ENCODE assay signal across 9 cellular contexts in genomic region chr1:26378088-26378878, GRCh38. TPM values are rescaled to one million over a fixed set of nuclear protein-coding genes. Genes with fewer than 3 reads are reported as not detected.
DNase-seq lines count a peak whose midpoint lies in the region; ATAC-seq and TF ChIP-seq lines count a peak whose summit lies in the region.
"Had no signal": no experiment of that assay in that cellular context is flagged by ENCODE, and none has a peak within 500 bp of the region (broad histone marks: within the 10 kb centered on the region; RNA-seq: fewer than 3 reads in every experiment).

No MANE protein-coding gene starts in this region.

- DNase-seq in GM13977 (ENCODE audit: low spot score) (peak; percentile 79), T follicular helper cell (ENCODE audit: low read depth) (peak; percentile 55), lung (ENCODE audit: low spot score) (peak; percentile 30), NCI-H510A treated with DMSO at 0.1 percent for 48 hours (lab: John Stamatoyannopoulos, UW) (no peak)
- peak; percentile 81 for DNase-seq in activated naive CD8-positive, alpha-beta T cell treated with anti-CD3 and anti-CD28 coated beads, Interleukin-2, amount 10 ng/mL, durations not matched to agents 7 days and 5 days
- peak; percentile 30 for DNase-seq in stimulated activated naive B cell treated with anti-CD40 and anti-IgM and Interleukin-4, amounts not matched to agents 10 μg/mL and 1 μg/mL and 100 μg/mL, for 72 hours

- POLR2A ChIA-PET in activated naive CD8-positive, alpha-beta T cell treated with anti-CD3 and anti-CD28 coated beads, Interleukin-2, amount 10 ng/mL, durations not matched to agents 7 days and 5 days (lab: Charles Lee) = interaction anchor here (0.6 to 3.4 kb wide), 22 partner anchors 8 to 829 kb away, joined by 3 to 36 read pairs (median 6); partner anchors contain the start of genes CD52, SH3BGRL3 and UBXN11

- H3K36me3 ChIP-seq in lung (ENCODE audit: control insufficient read depth in 2 of 2, insufficient read depth in 2 of 2, low read length in 2 of 2) = no peaks in the 10 kb centered on the region

- TF ChIP-seq CTCF in GM13977 (IDR thresholded peaks at IDR 0.05; ENCODE audit: extremely low read depth, insufficient read depth, missing control alignments) (no peak), lung (IDR thresholded peaks at IDR 0.05; ENCODE audit: control extremely low read depth, extremely low read depth) (no peak)

- no peaks in the 10 kb centered on the region for H3K27me3 Mint-ChIP-seq in activated naive CD8-positive, alpha-beta T cell treated with anti-CD3 and anti-CD28 coated beads, Interleukin-2, amount 10 ng/mL, durations not matched to agents 7 days and 5 days
- peaks cover 3 to 16% of the 10 kb centered on the region in 2 donors for H3K27me3 Mint-ChIP-seq in stimulated activated naive B cell treated with anti-CD40 and anti-IgM and Interleukin-4, amounts not matched to agents 10 μg/mL and 1 μg/mL and 100 μg/mL, for 72 hours

- H3K27ac Mint-ChIP-seq in activated naive CD8-positive, alpha-beta T cell treated with anti-CD3 and anti-CD28 coated beads, Interleukin-2, amount 10 ng/mL, durations not matched to agents 7 days and 5 days = peak overlapping the region; percentile 87
- H3K27ac Mint-ChIP-seq in stimulated activated naive B cell treated with anti-CD40 and anti-IgM and Interleukin-4, amounts not matched to agents 10 μg/mL and 1 μg/mL and 100 μg/mL, for 72 hours = no peak overlapping the region

- WGBS in lung, 2 donors = 23 to 31% methylated on average over 5 of the region's 5 CpGs

- peak overlapping the region; percentile 62 for H3K4me3 Mint-ChIP-seq in activated naive CD8-positive, alpha-beta T cell treated with anti-CD3 and anti-CD28 coated beads, Interleukin-2, amount 10 ng/mL, durations not matched to agents 7 days and 5 days
- peak overlapping the region in 1 of 2 donors; percentile 44 for H3K4me3 Mint-ChIP-seq in stimulated activated naive B cell treated with anti-CD40 and anti-IgM and Interleukin-4, amounts not matched to agents 10 μg/mL and 1 μg/mL and 100 μg/mL, for 72 hours

- peak; percentile 76 for ATAC-seq in HG03103 (IDR thresholded peaks at IDR 0.05; ENCODE audit: low read depth, unreplicated experiment)
- peak; percentile 97 for ATAC-seq in activated naive CD8-positive, alpha-beta T cell treated with anti-CD3 and anti-CD28 coated beads, Interleukin-2, amount 10 ng/mL, durations not matched to agents 7 days and 5 days (ENCODE audit: low read depth)
- peak; percentile 69 for ATAC-seq in lung (ENCODE audit: insufficient read depth, low FRiP score)
- peak; percentile 92 to 95 for ATAC-seq in stimulated activated naive B cell treated with anti-CD40 and anti-IgM and Interleukin-4, amounts not matched to agents 10 μg/mL and 1 μg/mL and 100 μg/mL, for 72 hours (replicated peaks)
- no peak for ATAC-seq in GM19467 (IDR thresholded peaks at IDR 0.05; ENCODE audit: unreplicated experiment)

- H3K36me3 Mint-ChIP-seq in activated naive CD8-positive, alpha-beta T cell treated with anti-CD3 and anti-CD28 coated beads, Interleukin-2, amount 10 ng/mL, durations not matched to agents 7 days and 5 days = no peaks in the 10 kb centered on the region
- no peaks in the 10 kb centered on the region for H3K36me3 Mint-ChIP-seq in stimulated activated naive B cell treated with anti-CD40 and anti-IgM and Interleukin-4, amounts not matched to agents 10 μg/mL and 1 μg/mL and 100 μg/mL, for 72 hours

- in situ Hi-C loops in GM13977 (cut with MboI; ENCODE audit: low pct_unique_long_range_greater_than_20kb, low sequenced_read_pairs, unreplicated experiment) = no loop called here

- no peaks in the 10 kb centered on the region for H3K9me3 Mint-ChIP-seq in activated naive CD8-positive, alpha-beta T cell treated with anti-CD3 and anti-CD28 coated beads, Interleukin-2, amount 10 ng/mL, durations not matched to agents 7 days and 5 days
- no peaks in the 10 kb centered on the region for H3K9me3 Mint-ChIP-seq in stimulated activated naive B cell treated with anti-CD40 and anti-IgM and Interleukin-4, amounts not matched to agents 10 μg/mL and 1 μg/mL and 100 μg/mL, for 72 hours

- H3K4me1 Mint-ChIP-seq in activated naive CD8-positive, alpha-beta T cell treated with anti-CD3 and anti-CD28 coated beads, Interleukin-2, amount 10 ng/mL, durations not matched to agents 7 days and 5 days = peaks cover 61% of the 10 kb centered on the region
- H3K4me1 Mint-ChIP-seq in stimulated activated naive B cell treated with anti-CD40 and anti-IgM and Interleukin-4, amounts not matched to agents 10 μg/mL and 1 μg/mL and 100 μg/mL, for 72 hours = peaks cover 20 to 40% of the 10 kb centered on the region in 2 donors

- H3K27me3 ChIP-seq in lung (ENCODE audit: control insufficient read depth, insufficient read depth) = no peaks in the 10 kb centered on the region

- H3K4me1 ChIP-seq in lung (ENCODE audit: control insufficient read depth in 2 of 2, insufficient read depth in 2 of 2, low read length in 2 of 2) = no peaks in the 10 kb centered on the region

- no peak overlapping the region for H3K4me3 ChIP-seq in lung

- H3K9me3 ChIP-seq in lung (ENCODE audit: control insufficient read depth in 2 of 2, insufficient read depth in 1 of 2, low read length in 1 of 2) = no peaks in the 10 kb centered on the region

- H3K27ac ChIP-seq in lung (ENCODE audit: low read depth in 1 of 2, low read length in 1 of 2) = no peak overlapping the region
- H3K27ac ChIP-seq: VCaP had no signal

RNA-seq across cellular contexts. Expression of gene ZNF683, which starts 5.7 kb away (rescaled TPM):
- 1 to 10 TPM; 9.3 to 9.9 TPM for total RNA-seq in activated naive CD8-positive, alpha-beta T cell treated with anti-CD3 and anti-CD28 coated beads, Interleukin-2, amount 10 ng/mL, durations not matched to agents 7 days and 5 days
- under 1 TPM in 1 of 2 donors, not detected in 1; 0.40 TPM for total RNA-seq in lung
- under 1 TPM; 0.17 to 0.55 TPM for polyA plus RNA-seq in lung

RNA-seq across cellular contexts. Expression of gene CRYBG2, which starts 24.4 kb away (rescaled TPM):
- total RNA-seq in activated naive CD8-positive, alpha-beta T cell treated with anti-CD3 and anti-CD28 coated beads, Interleukin-2, amount 10 ng/mL, durations not matched to agents 7 days and 5 days = 10 to 100 TPM in 1 of 2 experiments, 1 to 10 TPM in 1; 7.9 to 10.3 TPM
- total RNA-seq in lung = 1 to 10 TPM in 1 of 2 donors, under 1 TPM in 1; 0.37 to 3.8 TPM
- polyA plus RNA-seq in lung = 1 to 10 TPM; 1.5 to 7.7 TPM

RNA-seq across cellular contexts. Expression of gene LIN28A, which starts 32.3 kb away (rescaled TPM):
- total RNA-seq in activated naive CD8-positive, alpha-beta T cell treated with anti-CD3 and anti-CD28 coated beads, Interleukin-2, amount 10 ng/mL, durations not matched to agents 7 days and 5 days = not detected
- total RNA-seq in lung = under 1 TPM in 1 of 2 donors, not detected in 1; 0.80 TPM
- polyA plus RNA-seq in lung = not detected

RNA-seq across cellular contexts. Expression of gene DHDDS, which starts 53.8 kb away (rescaled TPM):
- 10 to 100 TPM; 45.9 to 48.2 TPM for total RNA-seq in activated naive CD8-positive, alpha-beta T cell treated with anti-CD3 and anti-CD28 coated beads, Interleukin-2, amount 10 ng/mL, durations not matched to agents 7 days and 5 days
- 10 to 100 TPM; 29.1 to 57.4 TPM for total RNA-seq in lung
- 10 to 100 TPM; 22.6 to 36.4 TPM for polyA plus RNA-seq in lung

Comparison
In these comparisons a context has a peak if more than half of its experiments do, and no peak if none do; other contexts are left out.
1. RNA of gene ZNF683, which starts 5.7 kb away (total RNA-seq): 9.3 to 9.9 TPM in activated naive CD8-positive, alpha-beta T cell treated with anti-CD3 and anti-CD28 coated beads, Interleukin-2, amount 10 ng/mL, durations not matched to agents 7 days and 5 days; 0.40 TPM in lung; every median in the first group is over 4 times any median in the second.